ENCODE assay signal across 26 cellular contexts in the genomic region with DNA sequence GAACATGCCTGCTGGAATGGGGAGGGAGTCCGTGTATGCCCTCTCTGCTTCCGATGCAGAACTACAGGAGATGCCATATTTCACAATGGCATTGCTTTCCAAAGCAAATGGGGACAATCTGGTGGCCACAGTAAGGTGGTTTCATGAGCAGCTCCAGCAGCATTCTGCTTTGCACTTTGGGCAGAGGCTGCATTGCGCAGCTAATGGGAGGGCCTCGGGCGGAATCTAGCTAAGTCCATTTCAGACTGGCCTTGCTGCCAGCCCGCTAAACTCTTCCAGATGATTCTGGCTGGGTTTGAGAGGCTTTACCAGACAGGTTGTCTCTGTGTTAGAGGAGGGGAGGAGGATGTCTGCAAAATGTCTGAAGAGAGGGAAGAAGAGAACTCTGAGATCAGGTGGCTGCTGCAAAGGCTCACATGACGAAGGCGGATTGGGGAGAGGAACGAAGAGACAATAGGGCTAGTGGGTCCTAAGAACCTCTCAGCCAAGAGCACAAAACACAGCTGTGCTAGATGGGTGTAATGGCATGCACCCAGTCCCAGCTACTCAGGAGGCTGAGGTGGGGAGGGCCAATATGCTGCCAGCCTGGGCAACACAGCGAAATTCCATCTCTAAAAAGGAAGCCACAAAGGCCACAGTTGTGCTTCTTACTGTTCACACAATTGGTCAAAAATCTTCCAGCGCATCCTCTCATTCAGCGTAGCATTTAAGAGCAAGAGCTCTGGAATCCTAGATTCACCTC.
"Had no signal": no experiment of that assay in that cellular context is flagged by ENCODE, and none has a peak within 500 bp of the region (broad histone marks: within the 10 kb centered on the region; RNA-seq: fewer than 3 reads in every experiment).

No MANE protein-coding gene starts in this region.

- H3K4me1 ChIP-seq: gastroesophageal sphincter had no signal

- H3K27ac ChIP-seq: body of pancreas, colonic mucosa, gastroesophageal sphincter, heart left ventricle, thyroid gland had no signal

- H3K9me3 Mint-ChIP-seq: activated B cell treated with CpG ODN at 0.5 μM for 24 hours; activated CD4-positive, alpha-beta memory T cell treated with anti-CD3 and anti-CD28 coated beads for 36 hours; activated naive CD8-positive, alpha-beta T cell treated with anti-CD3 and anti-CD28 coated beads for 36 hours; activated T-helper 1 cell treated with anti-CD3 and anti-CD28 coated beads, Interleukin-12 subunit alpha, Interleukin-12 subunit beta, Interleukin-2, Interleukin-4 antibody, amounts not matched to agents 30 ng/mL and 10 ng/mL and 1 ng/mL, durations not matched to agents 14 hours and 24 hours and 36 hours; central memory CD8-positive, alpha-beta T cell; endodermal cell; immature natural killer cell; natural killer cell; T-helper 2 cell treated with Interferon-gamma antibody and Interleukin-4, amounts not matched to agents 5 μg/mL and 100 μg/mL, for 36 hours had no signal

- FAIRE-seq: TTC549, urothelium cell line had no signal

- H3K27me3 ChIP-seq: body of pancreas, colonic mucosa, gastroesophageal sphincter, heart left ventricle, thyroid gland had no signal

- H3K36me3 ChIP-seq: colonic mucosa, gastroesophageal sphincter, heart left ventricle, thyroid gland had no signal

- H3K36me3 Mint-ChIP-seq: activated CD4-positive, alpha-beta memory T cell treated with anti-CD3 and anti-CD28 coated beads for 36 hours; activated naive CD8-positive, alpha-beta T cell treated with anti-CD3 and anti-CD28 coated beads for 36 hours; immature natural killer cell; natural killer cell had no signal

- H3K4me3 Mint-ChIP-seq: activated B cell treated with CpG ODN at 0.5 μM for 24 hours; activated CD4-positive, alpha-beta memory T cell treated with anti-CD3 and anti-CD28 coated beads for 36 hours; activated naive CD8-positive, alpha-beta T cell treated with anti-CD3 and anti-CD28 coated beads for 36 hours; activated T-helper 1 cell treated with anti-CD3 and anti-CD28 coated beads, Interleukin-12 subunit alpha, Interleukin-12 subunit beta, Interleukin-2, Interleukin-4 antibody, amounts not matched to agents 30 ng/mL and 10 ng/mL and 1 ng/mL, durations not matched to agents 14 hours and 24 hours and 36 hours; central memory CD8-positive, alpha-beta T cell; endodermal cell; immature natural killer cell; natural killer cell; T-helper 2 cell treated with Interferon-gamma antibody and Interleukin-4, amounts not matched to agents 5 μg/mL and 100 μg/mL, for 36 hours had no signal

- H3K4me1 Mint-ChIP-seq: activated naive CD8-positive, alpha-beta T cell treated with anti-CD3 and anti-CD28 coated beads for 36 hours; central memory CD8-positive, alpha-beta T cell; immature natural killer cell; natural killer cell had no signal

- H3K4me3 ChIP-seq: body of pancreas, colonic mucosa, gastroesophageal sphincter, heart left ventricle, thyroid gland had no signal

- H3K27ac Mint-ChIP-seq: activated B cell treated with CpG ODN at 0.5 μM for 24 hours; activated CD4-positive, alpha-beta memory T cell treated with anti-CD3 and anti-CD28 coated beads for 36 hours; activated naive CD8-positive, alpha-beta T cell treated with anti-CD3 and anti-CD28 coated beads for 36 hours; activated T-helper 1 cell treated with anti-CD3 and anti-CD28 coated beads, Interleukin-12 subunit alpha, Interleukin-12 subunit beta, Interleukin-2, Interleukin-4 antibody, amounts not matched to agents 30 ng/mL and 10 ng/mL and 1 ng/mL, durations not matched to agents 14 hours and 24 hours and 36 hours; endodermal cell; immature natural killer cell; natural killer cell; T-helper 2 cell treated with Interferon-gamma antibody and Interleukin-4, amounts not matched to agents 5 μg/mL and 100 μg/mL, for 36 hours had no signal

- DNase-seq: activated B cell treated with CpG ODN at 0.5 μM for 24 hours; activated CD4-positive, alpha-beta memory T cell treated with anti-CD3 and anti-CD28 coated beads for 36 hours; activated CD4-positive, alpha-beta T cell treated with anti-CD3 and anti-CD28 coated beads for 4 hours; activated naive CD8-positive, alpha-beta T cell treated with anti-CD3 and anti-CD28 coated beads for 36 hours; activated T-cell treated with anti-CD3 and anti-CD28 coated beads for 4 hours; body of pancreas; colonic mucosa; endodermal cell; heart left ventricle; immature natural killer cell; kidney glomerular epithelial cell; mesendoderm; natural killer cell; nucleus accumbens; posterior cingulate gyrus; stimulated activated CD4-positive, alpha-beta T cell treated with anti-CD3 and anti-CD28 coated beads, Interleukin-12 subunit alpha, Interleukin-12 subunit beta, amount 100 ng/mL, for 4 hours; stimulated activated CD4-positive, alpha-beta T cell treated with anti-CD3 and anti-CD28 coated beads, Interleukin-1b, Interleukin-23, amount 100 ng/mL, for 48 hours; stimulated activated CD8-positive, alpha-beta memory T cell treated with anti-CD3 and anti-CD28 coated beads, Interleukin-4, amount 100 ng/mL, for 48 hours; stimulated activated naive CD4-positive, alpha-beta T cell treated with Interleukin-2 at 50 U/mL for 16 hours; thyroid gland had no signal

- ATAC-seq: body of pancreas, gastroesophageal sphincter, heart left ventricle, natural killer cell had no signal

- H3K9me3 ChIP-seq: body of pancreas, colonic mucosa, gastroesophageal sphincter, heart left ventricle, thyroid gland had no signal
